Comparison of ENCODE assay signal across 8 cellular contexts in the genomic region with DNA sequence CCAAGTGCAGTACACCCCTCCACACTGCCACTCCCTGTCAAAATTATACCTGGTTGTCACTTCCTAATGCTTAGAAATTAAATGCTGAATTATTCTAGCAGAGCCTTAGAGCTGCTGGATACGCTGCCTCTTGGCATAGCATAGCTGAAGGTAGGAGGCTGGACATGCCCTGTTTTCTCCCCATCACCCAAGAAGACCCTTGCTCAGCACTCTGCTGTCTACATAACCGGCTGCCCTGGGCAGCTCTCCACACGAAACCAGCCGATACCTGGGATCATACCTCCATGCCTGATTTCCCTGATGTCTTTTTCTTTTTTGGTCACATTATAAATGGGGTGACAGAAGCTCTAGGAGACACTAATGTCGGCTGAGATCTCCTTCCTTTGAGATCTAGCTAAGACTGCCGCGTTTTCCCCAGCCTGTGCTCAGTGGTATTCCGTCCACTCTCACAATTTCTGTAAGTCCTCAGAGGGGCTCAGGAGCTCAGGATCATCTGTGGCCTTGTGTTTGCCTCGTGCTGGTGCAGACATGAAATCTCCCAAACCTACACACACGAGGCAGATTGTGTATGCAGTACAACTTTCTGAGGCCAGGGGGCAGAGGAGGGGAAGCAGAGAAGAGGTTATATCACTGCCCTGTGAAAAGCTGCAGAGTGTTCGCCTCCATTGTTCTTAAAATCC. TPM values are rescaled to one million over a fixed set of nuclear protein-coding genes. Genes with fewer than 3 reads are reported as not detected.
A peak's percentile ranks its signal among the peaks of the same experiment; 100 is the strongest.
DNase-seq lines count a peak whose midpoint lies in the region; ATAC-seq and TF ChIP-seq lines count a peak whose summit lies in the region.

No MANE protein-coding gene starts in this region.

- H3K27ac Mint-ChIP-seq in activated naive CD4-positive, alpha-beta T cell treated with anti-CD3 and anti-CD28 coated beads, Interleukin-2, amount 50 U/mL, for 24 hours: peak overlapping the region; percentile 64

- intact Hi-C loops in Right ventricle myocardium superior (cut with DNase I): loop anchor here (5.0 to 10.0 kb wide), 3 partner anchors 53 to 685 kb away; partner anchors contain the start of gene COX5B
- intact Hi-C loops in prostate gland (cut with DNase I): loop anchor here (5.0 to 10.0 kb wide), 3 partner anchors 55 to 687 kb away; partner anchors contain the start of gene COX5B

- TF ChIP-seq CTCF in prostate gland (IDR thresholded peaks at IDR 0.05): peak in 3 of 4 experiments; percentile 35 to 62 (median 49)

- H3K9me3 ChIP-seq in prostate gland: no peaks in the 10 kb centered on the region

- no peak overlapping the region for H3K4me3 ChIP-seq in prostate gland

- no peaks in the 10 kb centered on the region for H3K27me3 Mint-ChIP-seq in activated naive CD4-positive, alpha-beta T cell treated with anti-CD3 and anti-CD28 coated beads, Interleukin-2, amount 50 U/mL, for 24 hours

- H3K27ac ChIP-seq in prostate gland: no peak overlapping the region

- no peaks in the 10 kb centered on the region for H3K4me1 ChIP-seq in prostate gland (replicated peaks)

- no peak for TF ChIP-seq POLR2A in prostate gland (IDR thresholded peaks at IDR 0.05)

- peaks cover 10% of the 10 kb centered on the region for H3K4me1 Mint-ChIP-seq in activated naive CD4-positive, alpha-beta T cell treated with anti-CD3 and anti-CD28 coated beads, Interleukin-2, amount 50 U/mL, for 24 hours

- 62% methylated on average over 11 of the region's 11 CpGs for WGBS in prostate gland

- no peaks in the 10 kb centered on the region for H3K9me3 Mint-ChIP-seq in activated naive CD4-positive, alpha-beta T cell treated with anti-CD3 and anti-CD28 coated beads, Interleukin-2, amount 50 U/mL, for 24 hours

- ATAC-seq in Right ventricle myocardium superior (ENCODE audit: poor library complexity) (peak; percentile 84), HG03469 (IDR thresholded peaks at IDR 0.05; ENCODE audit: unreplicated experiment) (no peak)

- H3K36me3 Mint-ChIP-seq in activated naive CD4-positive, alpha-beta T cell treated with anti-CD3 and anti-CD28 coated beads, Interleukin-2, amount 50 U/mL, for 24 hours: no peaks in the 10 kb centered on the region

- no peaks in the 10 kb centered on the region for H3K27me3 ChIP-seq in prostate gland (replicated peaks; ENCODE audit: insufficient read depth)

- DNase-seq in NK-92 treated with Interleukin-12 subunit alpha and Interleukin-12 subunit beta, amount 100 ng/mL, for 24 hours (lab: John Stamatoyannopoulos, UW): peak; percentile 29
- DNase-seq in NK-92 (lab: John Stamatoyannopoulos, UW; ENCODE audit: unreplicated experiment): no peak
- DNase-seq in MV-4-11 (lab: John Stamatoyannopoulos, UW): peak; percentile 80
- peak; percentile 48 for DNase-seq in SIG-M5 (lab: John Stamatoyannopoulos, UW)
- DNase-seq in Right ventricle myocardium superior: no peak
- peak; percentile 22 for DNase-seq in prostate gland (ENCODE audit: low spot score)

- H3K4me3 Mint-ChIP-seq in activated naive CD4-positive, alpha-beta T cell treated with anti-CD3 and anti-CD28 coated beads, Interleukin-2, amount 50 U/mL, for 24 hours: no peak overlapping the region

- H3K36me3 ChIP-seq in prostate gland: no peaks in the 10 kb centered on the region

RNA-seq across cellular contexts. Expression of gene ZAP70, which starts 13.5 kb away (rescaled TPM):
- total RNA-seq in Right ventricle myocardium superior: 0.70 TPM
- total RNA-seq in prostate gland: 1 to 10 TPM; 1.8 to 3.9 TPM

RNA-seq across cellular contexts. Expression of gene C2orf92, which starts 30.4 kb away (rescaled TPM):
- 1.2 TPM for total RNA-seq in Right ventricle myocardium superior
- total RNA-seq in prostate gland: 1 to 10 TPM; 2.0 to 7.0 TPM

RNA-seq across cellular contexts. Expression of gene ACTR1B, which starts 36.1 kb away (rescaled TPM):
- total RNA-seq in Right ventricle myocardium superior (54.5 TPM), prostate gland (100 to 1,000 TPM in 1 of 2 donors, 10 to 100 TPM in 1; 80.5 to 102 TPM)

RNA-seq across cellular contexts. Expression of gene COX5B, which starts 54.0 kb away (rescaled TPM):
- total RNA-seq in Right ventricle myocardium superior: 1,337 TPM
- total RNA-seq in prostate gland: 100 to 1,000 TPM; 363 to 469 TPM

Comparison
In these comparisons a context has a peak if more than half of its experiments do, and no peak if none do; other contexts are left out.
1. DNase-seq: peak in NK-92 treated with Interleukin-12 subunit alpha and Interleukin-12 subunit beta, amount 100 ng/mL, for 24 hours (single experiment), MV-4-11 (single experiment), SIG-M5 (single experiment) and prostate gland (single experiment); none in NK-92 (single experiment) and Right ventricle myocardium superior (single experiment).